Comparison of ENCODE assay signal across 16 cellular contexts in genomic region chr5:1330847-1331831, GRCh38. TPM values are rescaled to one million over a fixed set of nuclear protein-coding genes. Genes with fewer than 3 reads are reported as not detected.
DNase-seq lines count a peak whose midpoint lies in the region; ATAC-seq and TF ChIP-seq lines count a peak whose summit lies in the region.
"Had no signal": no experiment of that assay in that cellular context is flagged by ENCODE, and none has a peak within 500 bp of the region (broad histone marks: within the 10 kb centered on the region; RNA-seq: fewer than 3 reads in every experiment).

No MANE protein-coding gene starts in this region.

- CTCF ChIA-PET in activated CD8-positive, alpha-beta T cell treated with anti-CD3 and anti-CD28 coated beads, Interleukin-2, amount 10 ng/mL, durations not matched to agents 7 days and 5 days (lab: Charles Lee), result no interaction called here
- CTCF ChIA-PET in activated CD8-positive, alpha-beta T cell treated with anti-CD3 and anti-CD28 coated beads for 36 hours (lab: Charles Lee), result no interaction called here

- ATAC-seq in activated CD8-positive, alpha-beta T cell treated with anti-CD3 and anti-CD28 coated beads, Interleukin-2, amount 10 ng/mL, durations not matched to agents 7 days and 5 days, result peak; percentile 15
- no peak for ATAC-seq in activated CD8-positive, alpha-beta T cell treated with anti-CD3 and anti-CD28 coated beads for 36 hours
- peak; percentile 14 to 54 for ATAC-seq in lower lobe of right lung
- no peak for ATAC-seq in HG02981 (IDR thresholded peaks at IDR 0.05; ENCODE audit: unreplicated experiment)
- no peak for ATAC-seq in gastrocnemius medialis
- ATAC-seq: CD8-positive, alpha-beta T cell had no signal

- no peak overlapping the region for H3K27ac Mint-ChIP-seq in activated CD8-positive, alpha-beta T cell treated with anti-CD3 and anti-CD28 coated beads, Interleukin-2, amount 10 ng/mL, durations not matched to agents 7 days and 5 days
- no peak overlapping the region for H3K27ac Mint-ChIP-seq in activated CD8-positive, alpha-beta T cell treated with anti-CD3 and anti-CD28 coated beads for 36 hours
- no peak overlapping the region for H3K27ac Mint-ChIP-seq in chondrocyte (ENCODE audit: unreplicated experiment)
- H3K27ac Mint-ChIP-seq: CD8-positive, alpha-beta T cell; stimulated activated naive B cell treated with anti-CD40 and anti-IgM and Interleukin-4, amounts not matched to agents 10 μg/mL and 1 μg/mL and 100 μg/mL, for 72 hours had no signal

- no peak for TF ChIP-seq CTCF in activated CD8-positive, alpha-beta T cell treated with anti-CD3 and anti-CD28 coated beads for 36 hours (IDR thresholded peaks at IDR 0.05)
- TF ChIP-seq CTCF in chondrocyte (IDR thresholded peaks at IDR 0.05), result no peak
- TF ChIP-seq CTCF in lower lobe of right lung (IDR thresholded peaks at IDR 0.05), result no peak
- no peak for TF ChIP-seq CTCF in stomach (IDR thresholded peaks at IDR 0.05)
- no peak for TF ChIP-seq CTCF in gastrocnemius medialis (IDR thresholded peaks at IDR 0.05 in 4 of 5, conservative IDR thresholded peaks at IDR 0.05 in 1 of 5)

- H3K4me1 ChIP-seq in lower lobe of right lung (peaks cover 19% of the 10 kb centered on the region), stomach (peaks cover 19 to 42% (median 38%) of the 10 kb centered on the region in 4 donors), gastrocnemius medialis (no peaks in the 10 kb centered on the region)

- H3K9me3 ChIP-seq in lower lobe of right lung (no peaks in the 10 kb centered on the region), stomach (no peaks in the 10 kb centered on the region), gastrocnemius medialis (no peaks in the 10 kb centered on the region)

- no peak overlapping the region for H3K4me3 Mint-ChIP-seq in activated CD8-positive, alpha-beta T cell treated with anti-CD3 and anti-CD28 coated beads, Interleukin-2, amount 10 ng/mL, durations not matched to agents 7 days and 5 days
- no peak overlapping the region for H3K4me3 Mint-ChIP-seq in activated CD8-positive, alpha-beta T cell treated with anti-CD3 and anti-CD28 coated beads for 36 hours
- H3K4me3 Mint-ChIP-seq in chondrocyte (ENCODE audit: unreplicated experiment), result no peak overlapping the region
- H3K4me3 Mint-ChIP-seq: CD8-positive, alpha-beta T cell; stimulated activated naive B cell treated with anti-CD40 and anti-IgM and Interleukin-4, amounts not matched to agents 10 μg/mL and 1 μg/mL and 100 μg/mL, for 72 hours had no signal

- H3K36me3 Mint-ChIP-seq in activated CD8-positive, alpha-beta T cell treated with anti-CD3 and anti-CD28 coated beads, Interleukin-2, amount 10 ng/mL, durations not matched to agents 7 days and 5 days (ENCODE audit: low read depth), result peaks cover 34% of the 10 kb centered on the region
- peaks cover 9% of the 10 kb centered on the region for H3K36me3 Mint-ChIP-seq in activated CD8-positive, alpha-beta T cell treated with anti-CD3 and anti-CD28 coated beads for 36 hours (ENCODE audit: low read depth)
- H3K36me3 Mint-ChIP-seq in chondrocyte (ENCODE audit: low read depth), result peaks cover 44% of the 10 kb centered on the region

- WGBS in stomach, 5 donors, result 51 to 79% (median 70%) methylated on average over 28 to 35 of the region's 35 CpGs

- in situ Hi-C loops in gastrocnemius medialis (cut with MboI; ENCODE audit: low sequenced_read_pairs in 4 of 4), result no loop called here

- TF ChIP-seq EP300 in stomach (IDR thresholded peaks at IDR 0.05), result no peak

- H3K4me1 Mint-ChIP-seq in activated CD8-positive, alpha-beta T cell treated with anti-CD3 and anti-CD28 coated beads, Interleukin-2, amount 10 ng/mL, durations not matched to agents 7 days and 5 days (ENCODE audit: low read depth), result peaks cover 1% of the 10 kb centered on the region
- H3K4me1 Mint-ChIP-seq in activated CD8-positive, alpha-beta T cell treated with anti-CD3 and anti-CD28 coated beads for 36 hours (ENCODE audit: low read depth), result peaks cover 3% of the 10 kb centered on the region
- H3K4me1 Mint-ChIP-seq in chondrocyte (ENCODE audit: low read depth), result peaks cover 25% of the 10 kb centered on the region

- no peaks in the 10 kb centered on the region for H3K27me3 ChIP-seq in lower lobe of right lung (ENCODE audit: low read depth)
- no peaks in the 10 kb centered on the region for H3K27me3 ChIP-seq in stomach
- H3K27me3 ChIP-seq in gastrocnemius medialis, result no peaks in the 10 kb centered on the region

- intact Hi-C loops in activated CD8-positive, alpha-beta T cell treated with anti-CD3 and anti-CD28 coated beads for 36 hours (cut with micrococcal nuclease), result no loop called here
- intact Hi-C loops in lower lobe of right lung (cut with DNase I) (no loop called here), stomach (cut with DNase I; ENCODE audit: low total_unique reads) (no loop called here), gastrocnemius medialis (cut with DNase I; ENCODE audit: low total_unique reads) (no loop called here)

- POLR2A ChIA-PET in activated CD8-positive, alpha-beta T cell treated with anti-CD3 and anti-CD28 coated beads, Interleukin-2, amount 10 ng/mL, durations not matched to agents 7 days and 5 days (lab: Charles Lee), result no interaction called here
- POLR2A ChIA-PET in activated CD8-positive, alpha-beta T cell treated with anti-CD3 and anti-CD28 coated beads for 36 hours (lab: Charles Lee), result no interaction called here

- TF ChIP-seq POLR2A in stomach (IDR thresholded peaks at IDR 0.05) (no peak), gastrocnemius medialis (IDR thresholded peaks at IDR 0.05) (no peak)

- H3K4me3 ChIP-seq in lower lobe of right lung (no peak overlapping the region), stomach (no peak overlapping the region), gastrocnemius medialis (no peak overlapping the region)

- H3K9me3 Mint-ChIP-seq in activated CD8-positive, alpha-beta T cell treated with anti-CD3 and anti-CD28 coated beads, Interleukin-2, amount 10 ng/mL, durations not matched to agents 7 days and 5 days (ENCODE audit: insufficient read depth), result no peaks in the 10 kb centered on the region
- no peaks in the 10 kb centered on the region for H3K9me3 Mint-ChIP-seq in activated CD8-positive, alpha-beta T cell treated with anti-CD3 and anti-CD28 coated beads for 36 hours
- H3K9me3 Mint-ChIP-seq in chondrocyte (ENCODE audit: low read depth), result peaks cover 22% of the 10 kb centered on the region
- H3K9me3 Mint-ChIP-seq: CD8-positive, alpha-beta T cell; stimulated activated naive B cell treated with anti-CD40 and anti-IgM and Interleukin-4, amounts not matched to agents 10 μg/mL and 1 μg/mL and 100 μg/mL, for 72 hours had no signal

- DNase-seq in activated CD8-positive, alpha-beta T cell treated with anti-CD3 and anti-CD28 coated beads, Interleukin-2, amount 10 ng/mL, durations not matched to agents 7 days and 5 days, result no peak
- DNase-seq in activated CD8-positive, alpha-beta T cell treated with anti-CD3 and anti-CD28 coated beads for 36 hours, result no peak
- DNase-seq in chondrocyte (ENCODE audit: low spot score), result peak; percentile 84
- DNase-seq in lower lobe of right lung, result no peak
- no peak for DNase-seq in stomach
- no peak for DNase-seq in NCI-H128 (lab: John Stamatoyannopoulos, UW; ENCODE audit: unreplicated experiment)
- DNase-seq in gastrocnemius medialis, result no peak
- DNase-seq: activated CD4-positive, CD25-positive, alpha-beta regulatory T cell; amniotic stem cell; CD8-positive, alpha-beta T cell; NCI-H1048; stimulated activated naive B cell treated with anti-CD40 and anti-IgM and Interleukin-4, amounts not matched to agents 10 μg/mL and 1 μg/mL and 100 μg/mL, for 72 hours had no signal

- H3K36me3 ChIP-seq in lower lobe of right lung (peaks cover 61% of the 10 kb centered on the region), stomach (peaks cover 51 to 86% (median 82%) of the 10 kb centered on the region in 4 donors), gastrocnemius medialis (peaks cover 6 to 60% of the 10 kb centered on the region in 2 donors)

- no peaks in the 10 kb centered on the region for H3K27me3 Mint-ChIP-seq in activated CD8-positive, alpha-beta T cell treated with anti-CD3 and anti-CD28 coated beads, Interleukin-2, amount 10 ng/mL, durations not matched to agents 7 days and 5 days (ENCODE audit: low read depth)
- H3K27me3 Mint-ChIP-seq in activated CD8-positive, alpha-beta T cell treated with anti-CD3 and anti-CD28 coated beads for 36 hours, result no peaks in the 10 kb centered on the region
- H3K27me3 Mint-ChIP-seq in chondrocyte (ENCODE audit: low read depth), result no peaks in the 10 kb centered on the region
- H3K27me3 Mint-ChIP-seq: stimulated activated naive B cell treated with anti-CD40 and anti-IgM and Interleukin-4, amounts not matched to agents 10 μg/mL and 1 μg/mL and 100 μg/mL, for 72 hours had no signal

- H3K27ac ChIP-seq in lower lobe of right lung (peak overlapping the region; percentile 62), stomach (peak overlapping the region; percentile 82 to 86 (median 83)), gastrocnemius medialis (peak overlapping the region in 1 of 4 donors; percentile 36)

RNA-seq across cellular contexts. Expression of gene CLPTM1L, which starts 13.8 kb away (rescaled TPM):
- 10 to 100 TPM; 80.0 to 83.8 TPM for total RNA-seq in activated CD8-positive, alpha-beta T cell treated with anti-CD3 and anti-CD28 coated beads, Interleukin-2, amount 10 ng/mL, durations not matched to agents 7 days and 5 days
- total RNA-seq in activated CD8-positive, alpha-beta T cell treated with anti-CD3 and anti-CD28 coated beads for 36 hours, result 10 to 100 TPM; 51.4 to 56.2 TPM
- total RNA-seq in chondrocyte (75.8 to 108 TPM (median 81.6 TPM) in 3 replicates), lower lobe of right lung (135 TPM), stomach (100 to 1,000 TPM in 4 of 5 donors, 10 to 100 TPM in 1; 90.6 to 202 (median 183) TPM), gastrocnemius medialis (10 to 100 TPM; 29.4 to 41.0 (median 36.8) TPM)
- 10 to 100 TPM; 60.8 to 72.3 (median 61.9) TPM for polyA plus RNA-seq in stomach

RNA-seq across cellular contexts. Expression of gene TERT, which starts 36.3 kb away (rescaled TPM):
- total RNA-seq in activated CD8-positive, alpha-beta T cell treated with anti-CD3 and anti-CD28 coated beads, Interleukin-2, amount 10 ng/mL, durations not matched to agents 7 days and 5 days, result under 1 TPM; 0.29 to 0.44 TPM
- 10 to 100 TPM; 12.5 to 12.7 TPM for total RNA-seq in activated CD8-positive, alpha-beta T cell treated with anti-CD3 and anti-CD28 coated beads for 36 hours
- not detected in 3 replicates for total RNA-seq in chondrocyte
- total RNA-seq in lower lobe of right lung, result not detected
- total RNA-seq in stomach, result 1 to 10 TPM in 1 of 5 donors, under 1 TPM in 1, not detected in 3; 0.37 to 4.0 TPM
- under 1 TPM in 2 of 3 donors, not detected in 1; 0.19 to 0.40 TPM for polyA plus RNA-seq in stomach
- not detected for total RNA-seq in gastrocnemius medialis
- total RNA-seq: dermis microvascular lymphatic vessel endothelial cell, fibroblast of villous mesenchyme, mucosa of gallbladder had no signal

Comparison
In these comparisons a context has a peak if more than half of its experiments do, and no peak if none do; other contexts are left out.
1. ATAC-seq: peak in activated CD8-positive, alpha-beta T cell treated with anti-CD3 and anti-CD28 coated beads, Interleukin-2, amount 10 ng/mL, durations not matched to agents 7 days and 5 days (single experiment) and lower lobe of right lung (2 of 2); none in activated CD8-positive, alpha-beta T cell treated with anti-CD3 and anti-CD28 coated beads for 36 hours (single experiment), HG02981 (single experiment) and gastrocnemius medialis (0 of 2).